22 cellular contexts compared by ENCODE assay signal in genomic region chr22:22706253-22706940, GRCh38.
"Had no signal": no experiment of that assay in that cellular context is flagged by ENCODE, and none has a peak within 500 bp of the region (broad histone marks: within the 10 kb centered on the region; RNA-seq: fewer than 3 reads in every experiment).

No MANE protein-coding gene starts in this region.

- H3K27ac ChIP-seq: adrenal gland, breast epithelium, esophagus squamous epithelium, lower lobe of right lung, thyroid gland had no signal

- ATAC-seq: effector memory CD8-positive, alpha-beta T cell; left cardiac atrium; lower lobe of right lung had no signal

- H3K4me1 Mint-ChIP-seq: activated naive CD4-positive, alpha-beta T cell treated with anti-CD3 and anti-CD28 coated beads, Interleukin-2, amount 50 U/mL, for 24 hours; nephron had no signal

- H3K27ac Mint-ChIP-seq: activated naive CD4-positive, alpha-beta T cell treated with anti-CD3 and anti-CD28 coated beads, Interleukin-2, amount 50 U/mL, for 24 hours; activated T-helper 2 cell treated with anti-CD3 and anti-CD28 coated beads, Interferon-gamma antibody, Interleukin-2, Interleukin-4, amounts not matched to agents 10 μg/mL and 5 μg/mL and 100 μg/mL, durations not matched to agents 14 hours and 24 hours and 36 hours; effector memory CD8-positive, alpha-beta T cell had no signal

- H3K4me3 ChIP-seq: adrenal gland, breast epithelium, esophagus squamous epithelium, lower lobe of right lung, thyroid gland had no signal

- H3K9me3 Mint-ChIP-seq: activated naive CD4-positive, alpha-beta T cell treated with anti-CD3 and anti-CD28 coated beads, Interleukin-2, amount 50 U/mL, for 24 hours; activated T-helper 2 cell treated with anti-CD3 and anti-CD28 coated beads, Interferon-gamma antibody, Interleukin-2, Interleukin-4, amounts not matched to agents 10 μg/mL and 5 μg/mL and 100 μg/mL, durations not matched to agents 14 hours and 24 hours and 36 hours; effector memory CD8-positive, alpha-beta T cell; nephron had no signal

- H3K36me3 ChIP-seq: adrenal gland, breast epithelium, esophagus squamous epithelium, lower lobe of right lung, thyroid gland had no signal

- FAIRE-seq: astrocyte, TTC549 had no signal

- H3K4me3 Mint-ChIP-seq: activated naive CD4-positive, alpha-beta T cell treated with anti-CD3 and anti-CD28 coated beads, Interleukin-2, amount 50 U/mL, for 24 hours; effector memory CD8-positive, alpha-beta T cell; nephron had no signal

- H3K27me3 ChIP-seq: adrenal gland, breast epithelium, thyroid gland had no signal

- H3K9me3 ChIP-seq: adrenal gland, breast epithelium, esophagus squamous epithelium, lower lobe of right lung, thyroid gland had no signal

- H3K36me3 Mint-ChIP-seq: activated naive CD4-positive, alpha-beta T cell treated with anti-CD3 and anti-CD28 coated beads, Interleukin-2, amount 50 U/mL, for 24 hours had no signal

- H3K27me3 Mint-ChIP-seq: activated naive CD4-positive, alpha-beta T cell treated with anti-CD3 and anti-CD28 coated beads, Interleukin-2, amount 50 U/mL, for 24 hours; effector memory CD8-positive, alpha-beta T cell had no signal

- DNase-seq: activated CD4-positive, alpha-beta T cell treated with anti-CD3 and anti-CD28 coated beads, Interleukin-2, amount 50 U/mL, for 4 hours; activated T-cell treated with anti-CD3 and anti-CD28 coated beads, Interleukin-2, amount 50 U/mL, for 1 hour; cerebellar nuclear complex; dermis blood vessel endothelial cell; effector memory CD8-positive, alpha-beta T cell; esophagus squamous epithelium; left cardiac atrium; lower lobe of right lung; posterior cingulate gyrus; stimulated activated CD4-positive, alpha-beta T cell treated with anti-CD3 and anti-CD28 coated beads, Interleukin-12 subunit alpha, Interleukin-12 subunit beta, amount 100 ng/mL, for 4 hours; stimulated activated CD4-positive, alpha-beta T cell treated with anti-CD3 and anti-CD28 coated beads, Interleukin-1b, Interleukin-23, amount 100 ng/mL, for 48 hours; stimulated activated CD8-positive, alpha-beta memory T cell treated with anti-CD3 and anti-CD28 coated beads, Interleukin-4, amount 100 ng/mL, for 48 hours; stimulated activated naive CD4-positive, alpha-beta T cell treated with Interleukin-2 at 50 U/mL for 16 hours; SW 1271; thyroid gland had no signal

- H3K4me1 ChIP-seq: adrenal gland, breast epithelium, esophagus squamous epithelium, lower lobe of right lung, thyroid gland had no signal
